13 cellular contexts compared by ENCODE assay signal in the genomic region with DNA sequence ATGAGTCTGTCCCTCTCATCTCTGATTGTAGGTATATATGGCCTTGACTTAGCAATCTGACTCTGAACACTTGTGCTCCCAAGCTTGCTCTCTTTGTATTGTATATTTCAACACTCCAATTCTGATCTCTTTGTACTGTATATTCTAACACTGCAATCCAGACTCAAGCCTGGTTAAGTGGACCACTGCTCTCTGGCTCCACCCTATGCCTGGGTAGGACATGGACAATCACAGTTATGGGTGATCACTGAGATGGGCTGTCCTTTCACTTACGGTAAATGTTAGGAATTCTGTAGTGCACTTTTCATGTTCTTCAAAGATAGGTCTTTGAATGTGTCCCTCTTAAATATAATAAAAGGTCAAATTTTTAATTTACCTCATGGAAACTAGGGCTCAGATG.
"Had no signal": no experiment of that assay in that cellular context is flagged by ENCODE, and none has a peak within 500 bp of the region (broad histone marks: within the 10 kb centered on the region; RNA-seq: fewer than 3 reads in every experiment).

No MANE protein-coding gene starts in this region.

- H3K36me3 Mint-ChIP-seq: natural killer cell had no signal

- DNase-seq: activated CD4-positive, alpha-beta T cell treated with anti-CD3 and anti-CD28 coated beads, Interleukin-2, amount 50 U/mL, for 4 hours; activated gamma-delta T cell treated with Interleukin-2 at 50 U/mL for 16 hours; activated T-cell treated with anti-CD3 and anti-CD28 coated beads, Interleukin-2, amount 50 U/mL, for 1 hour; aorta; dermis blood vessel endothelial cell; glutamatergic neuron; natural killer cell; nucleus accumbens; small intestine; uterus had no signal

- H3K4me1 Mint-ChIP-seq: natural killer cell had no signal

- H3K4me3 ChIP-seq: breast epithelium, right atrium auricular region, uterus had no signal

- ATAC-seq: esophagus mucosa, natural killer cell had no signal

- H3K9me3 Mint-ChIP-seq: natural killer cell had no signal

- H3K27ac Mint-ChIP-seq: natural killer cell had no signal

- H3K9me3 ChIP-seq: breast epithelium, right atrium auricular region, uterus had no signal

- H3K4me3 Mint-ChIP-seq: natural killer cell had no signal

- H3K27ac ChIP-seq: breast epithelium, right atrium auricular region, uterus had no signal

- H3K4me1 ChIP-seq: breast epithelium, right atrium auricular region, uterus had no signal

- H3K36me3 ChIP-seq: breast epithelium, right atrium auricular region, uterus had no signal
